ENCODE assay signal across 1 cellular context in genomic region chr10:32927750-32928149, GRCh38.
TF ChIP-seq lines count a peak whose summit lies in the region.

No MANE protein-coding gene starts in this region.

TF ChIP-seq in K562, 482 proteins besides CTCF, POLR2A, EP300 and RAD21 (continued from another document):
- TF ChIP-seq, protein P1, sequence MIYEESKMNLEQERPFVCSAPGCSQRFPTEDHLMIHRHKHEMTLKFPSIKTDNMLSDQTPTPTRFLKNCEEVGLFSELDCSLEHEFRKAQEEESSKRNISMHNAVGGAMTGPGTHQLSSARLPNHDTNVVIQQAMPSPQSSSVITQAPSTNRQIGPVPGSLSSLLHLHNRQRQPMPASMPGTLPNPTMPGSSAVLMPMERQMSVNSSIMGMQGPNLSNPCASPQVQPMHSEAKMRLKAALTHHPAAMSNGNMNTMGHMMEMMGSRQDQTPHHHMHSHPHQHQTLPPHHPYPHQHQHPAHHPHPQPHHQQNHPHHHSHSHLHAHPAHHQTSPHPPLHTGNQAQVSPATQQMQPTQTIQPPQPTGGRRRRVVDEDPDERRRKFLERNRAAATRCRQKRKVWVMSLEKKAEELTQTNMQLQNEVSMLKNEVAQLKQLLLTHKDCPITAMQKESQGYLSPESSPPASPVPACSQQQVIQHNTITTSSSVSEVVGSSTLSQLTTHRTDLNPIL (CRISPR knock-in tag; IDR thresholded peaks at IDR 0.05) = no peak
- TF ChIP-seq CBFA2T3 (IDR thresholded peaks at IDR 0.05) (peak; percentile 52), TCF3 (CRISPR knock-in tag; IDR thresholded peaks at IDR 0.05) (peak; percentile 57), TAL1 (IDR thresholded peaks at IDR 0.05) (peak; percentile 40), PKNOX1 (IDR thresholded peaks at IDR 0.05) (no peak), FIP1L1 (IDR thresholded peaks at IDR 0.05; ENCODE audit: low read depth, low read length, poor library complexity, severe bottlenecking) (no peak)
- TF ChIP-seq, protein P2, sequence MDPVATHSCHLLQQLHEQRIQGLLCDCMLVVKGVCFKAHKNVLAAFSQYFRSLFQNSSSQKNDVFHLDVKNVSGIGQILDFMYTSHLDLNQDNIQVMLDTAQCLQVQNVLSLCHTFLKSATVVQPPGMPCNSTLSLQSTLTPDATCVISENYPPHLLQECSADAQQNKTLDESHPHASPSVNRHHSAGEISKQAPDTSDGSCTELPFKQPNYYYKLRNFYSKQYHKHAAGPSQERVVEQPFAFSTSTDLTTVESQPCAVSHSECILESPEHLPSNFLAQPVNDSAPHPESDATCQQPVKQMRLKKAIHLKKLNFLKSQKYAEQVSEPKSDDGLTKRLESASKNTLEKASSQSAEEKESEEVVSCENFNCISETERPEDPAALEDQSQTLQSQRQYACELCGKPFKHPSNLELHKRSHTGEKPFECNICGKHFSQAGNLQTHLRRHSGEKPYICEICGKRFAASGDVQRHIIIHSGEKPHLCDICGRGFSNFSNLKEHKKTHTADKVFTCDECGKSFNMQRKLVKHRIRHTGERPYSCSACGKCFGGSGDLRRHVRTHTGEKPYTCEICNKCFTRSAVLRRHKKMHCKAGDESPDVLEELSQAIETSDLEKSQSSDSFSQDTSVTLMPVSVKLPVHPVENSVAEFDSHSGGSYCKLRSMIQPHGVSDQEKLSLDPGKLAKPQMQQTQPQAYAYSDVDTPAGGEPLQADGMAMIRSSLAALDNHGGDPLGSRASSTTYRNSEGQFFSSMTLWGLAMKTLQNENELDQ (CRISPR knock-in tag; IDR thresholded peaks at IDR 0.05; ENCODE audit: borderline replicate concordance) = no peak
- TF ChIP-seq, protein P3, sequence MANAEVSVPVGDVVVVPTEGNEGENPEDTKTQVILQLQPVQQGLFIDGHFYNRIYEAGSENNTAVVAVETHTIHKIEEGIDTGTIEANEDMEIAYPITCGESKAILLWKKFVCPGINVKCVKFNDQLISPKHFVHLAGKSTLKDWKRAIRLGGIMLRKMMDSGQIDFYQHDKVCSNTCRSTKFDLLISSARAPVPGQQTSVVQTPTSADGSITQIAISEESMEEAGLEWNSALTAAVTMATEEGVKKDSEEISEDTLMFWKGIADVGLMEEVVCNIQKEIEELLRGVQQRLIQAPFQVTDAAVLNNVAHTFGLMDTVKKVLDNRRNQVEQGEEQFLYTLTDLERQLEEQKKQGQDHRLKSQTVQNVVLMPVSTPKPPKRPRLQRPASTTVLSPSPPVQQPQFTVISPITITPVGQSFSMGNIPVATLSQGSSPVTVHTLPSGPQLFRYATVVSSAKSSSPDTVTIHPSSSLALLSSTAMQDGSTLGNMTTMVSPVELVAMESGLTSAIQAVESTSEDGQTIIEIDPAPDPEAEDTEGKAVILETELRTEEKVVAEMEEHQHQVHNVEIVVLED (CRISPR knock-in tag; IDR thresholded peaks at IDR 0.05) = no peak
